In genomic region chr5:132962429-132962928, GRCh38 we compare ENCODE assay signal across 8 cellular contexts. TPM values are rescaled to one million over a fixed set of nuclear protein-coding genes. Genes with fewer than 3 reads are reported as not detected.
A peak's percentile ranks its signal among the peaks of the same experiment; 100 is the strongest.
DNase-seq lines count a peak whose midpoint lies in the region; ATAC-seq and TF ChIP-seq lines count a peak whose summit lies in the region.

No MANE protein-coding gene starts in this region.

- no peak for TF ChIP-seq POLR2A in NB4 (IDR thresholded peaks at IDR 0.05; ENCODE audit: extremely low read depth, insufficient read length)

- no peaks in the 10 kb centered on the region for H3K9me3 ChIP-seq in thymus (ENCODE audit: control insufficient read depth)

- peak overlapping the region; percentile 91 to 96 (median 93) for H3K4me3 Mint-ChIP-seq in T-cell
- H3K4me3 Mint-ChIP-seq in effector memory CD8-positive, alpha-beta T cell: peak overlapping the region; percentile 87 to 94

- no peak for TF ChIP-seq CTCF in NB4 (IDR thresholded peaks at IDR 0.05; ENCODE audit: low read depth, low read length)

- H3K4me1 ChIP-seq in thymus (ENCODE audit: control insufficient read depth, insufficient read depth, low read length): peaks cover 8% of the 10 kb centered on the region

- DNase-seq in SIG-M5 treated with dmso at 0.1 percent for 504 hours (lab: John Stamatoyannopoulos, UW; ENCODE audit: unreplicated experiment) (peak; percentile 76), SIG-M5 (lab: John Stamatoyannopoulos, UW) (no peak), NB4 (ENCODE audit: low read depth) (peak; percentile 52), T-cell (peak in 8 of 34 experiments; percentile 4 to 21 (median 12)), medulla oblongata (ENCODE audit: extremely low spot score) (peak; percentile 79)
- DNase-seq in effector memory CD8-positive, alpha-beta T cell: peak in 1 of 3 experiments; percentile 13

- H3K27me3 Mint-ChIP-seq in T-cell: no peaks in the 10 kb centered on the region
- no peaks in the 10 kb centered on the region for H3K27me3 Mint-ChIP-seq in effector memory CD8-positive, alpha-beta T cell

- WGBS in thymus: under 1% methylated on average over 18 of the region's 18 CpGs

- no peaks in the 10 kb centered on the region for H3K27me3 ChIP-seq in thymus (ENCODE audit: control insufficient read depth, insufficient read depth)

- H3K27ac Mint-ChIP-seq in T-cell: peak overlapping the region; percentile 95 to 96
- H3K27ac Mint-ChIP-seq in effector memory CD8-positive, alpha-beta T cell: peak overlapping the region; percentile 94 to 98

- no peak for ATAC-seq in T-cell (replicated peaks in 1 of 4)
- ATAC-seq in effector memory CD8-positive, alpha-beta T cell (replicated peaks): no peak
- no peak for ATAC-seq in GM18873 (IDR thresholded peaks at IDR 0.05; ENCODE audit: low FRiP score, unreplicated experiment)

- CTCF ChIA-PET in T-cell (lab: Charles Lee): interaction anchor here in 1 of 2 donors (0.7 kb wide), 1 partner anchor 1004 kb away, joined by 3 read pairs; no protein-coding TSS in a partner anchor

- H3K27ac ChIP-seq in thymus (ENCODE audit: low read depth): peak overlapping the region; percentile 95

- H3K9me3 Mint-ChIP-seq in T-cell: no peaks in the 10 kb centered on the region
- H3K9me3 Mint-ChIP-seq in effector memory CD8-positive, alpha-beta T cell: no peaks in the 10 kb centered on the region

- H3K36me3 Mint-ChIP-seq in T-cell: peaks cover 5% of the 10 kb centered on the region
- H3K36me3 Mint-ChIP-seq in effector memory CD8-positive, alpha-beta T cell (ENCODE audit: insufficient read depth): peaks cover 31% of the 10 kb centered on the region

- POLR2A ChIA-PET in T-cell (lab: Charles Lee): interaction anchor here (0.6 to 2.2 kb wide), 5 partner anchors 89 to 1416 kb away, joined by 3 to 11 read pairs (median 7); partner anchors contain the start of gene HSPA4 (in 1 of the 2)

- no peaks in the 10 kb centered on the region for H3K36me3 ChIP-seq in thymus (ENCODE audit: control insufficient read depth, insufficient read depth)

- H3K4me3 ChIP-seq in NB4 (ENCODE audit: low read depth, low read length) (peak overlapping the region; percentile 80), thymus (ENCODE audit: low read length) (peak overlapping the region; percentile 98)

- H3K4me1 Mint-ChIP-seq in T-cell: peaks cover 47 to 48% (median 47%) of the 10 kb centered on the region in 3 donors
- H3K4me1 Mint-ChIP-seq in effector memory CD8-positive, alpha-beta T cell (ENCODE audit: low read depth in 2 of 2): peaks cover 20 to 38% of the 10 kb centered on the region in 2 donors

RNA-seq across cellular contexts. Expression of gene AFF4, which starts 1.0 kb away (rescaled TPM):
- 10 to 100 TPM; 44.2 to 74.1 (median 53.0) TPM for total RNA-seq in T-cell
- 15.6 TPM for polyA plus RNA-seq in thymus
